ENCODE assay signal across 1 cellular context in the genomic region with DNA sequence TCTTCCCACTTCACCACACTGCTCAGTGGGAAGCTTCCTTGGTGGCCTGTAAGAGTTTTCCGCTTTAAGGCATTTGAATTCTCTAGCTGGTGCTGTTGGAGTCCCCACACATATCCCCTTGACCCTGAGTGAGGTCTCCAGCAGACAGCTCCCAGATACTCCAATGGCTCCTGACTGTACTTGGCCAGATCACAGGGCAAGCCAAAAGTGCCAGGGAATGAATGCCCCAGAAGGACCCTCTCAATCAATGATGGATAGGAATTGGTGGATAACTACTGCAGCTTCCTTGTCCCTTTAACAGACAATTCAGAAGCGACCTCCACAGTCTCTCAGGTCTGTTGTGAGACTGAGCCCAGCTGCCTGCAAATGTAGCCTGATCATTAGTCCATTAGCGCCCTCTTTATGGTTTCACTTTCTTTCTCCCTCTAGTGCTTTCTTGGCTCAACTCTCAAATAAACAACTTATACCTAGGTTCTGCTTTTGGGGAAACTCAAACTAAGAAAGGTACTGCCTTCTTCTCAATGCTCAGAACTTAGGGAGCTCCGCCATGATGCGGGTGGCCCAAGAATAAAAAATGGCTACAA.
TF ChIP-seq lines count a peak whose summit lies in the region.

No MANE protein-coding gene starts in this region.

TF ChIP-seq in Ishikawa, 13 proteins besides CTCF, POLR2A, EP300 and RAD21:
- TF ChIP-seq CREB1 (IDR thresholded peaks at IDR 0.05; ENCODE audit: low read depth) (no peak), TEAD4 (IDR thresholded peaks at IDR 0.05) (no peak), NFIC (IDR thresholded peaks at IDR 0.05) (no peak), TAF1 (IDR thresholded peaks at IDR 0.05; ENCODE audit: low read depth) (no peak), TCF12 (IDR thresholded peaks at IDR 0.05; ENCODE audit: low read depth) (no peak), YY1 (IDR thresholded peaks at IDR 0.05; ENCODE audit: low read depth) (no peak)
- TF ChIP-seq, protein P1, sequence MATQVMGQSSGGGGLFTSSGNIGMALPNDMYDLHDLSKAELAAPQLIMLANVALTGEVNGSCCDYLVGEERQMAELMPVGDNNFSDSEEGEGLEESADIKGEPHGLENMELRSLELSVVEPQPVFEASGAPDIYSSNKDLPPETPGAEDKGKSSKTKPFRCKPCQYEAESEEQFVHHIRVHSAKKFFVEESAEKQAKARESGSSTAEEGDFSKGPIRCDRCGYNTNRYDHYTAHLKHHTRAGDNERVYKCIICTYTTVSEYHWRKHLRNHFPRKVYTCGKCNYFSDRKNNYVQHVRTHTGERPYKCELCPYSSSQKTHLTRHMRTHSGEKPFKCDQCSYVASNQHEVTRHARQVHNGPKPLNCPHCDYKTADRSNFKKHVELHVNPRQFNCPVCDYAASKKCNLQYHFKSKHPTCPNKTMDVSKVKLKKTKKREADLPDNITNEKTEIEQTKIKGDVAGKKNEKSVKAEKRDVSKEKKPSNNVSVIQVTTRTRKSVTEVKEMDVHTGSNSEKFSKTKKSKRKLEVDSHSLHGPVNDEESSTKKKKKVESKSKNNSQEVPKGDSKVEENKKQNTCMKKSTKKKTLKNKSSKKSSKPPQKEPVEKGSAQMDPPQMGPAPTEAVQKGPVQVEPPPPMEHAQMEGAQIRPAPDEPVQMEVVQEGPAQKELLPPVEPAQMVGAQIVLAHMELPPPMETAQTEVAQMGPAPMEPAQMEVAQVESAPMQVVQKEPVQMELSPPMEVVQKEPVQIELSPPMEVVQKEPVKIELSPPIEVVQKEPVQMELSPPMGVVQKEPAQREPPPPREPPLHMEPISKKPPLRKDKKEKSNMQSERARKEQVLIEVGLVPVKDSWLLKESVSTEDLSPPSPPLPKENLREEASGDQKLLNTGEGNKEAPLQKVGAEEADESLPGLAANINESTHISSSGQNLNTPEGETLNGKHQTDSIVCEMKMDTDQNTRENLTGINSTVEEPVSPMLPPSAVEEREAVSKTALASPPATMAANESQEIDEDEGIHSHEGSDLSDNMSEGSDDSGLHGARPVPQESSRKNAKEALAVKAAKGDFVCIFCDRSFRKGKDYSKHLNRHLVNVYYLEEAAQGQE (IDR thresholded peaks at IDR 0.05; ENCODE audit: low read depth): no peak
TF ChIP-seq in Ishikawa: peak in this region for 0.
